In the genomic region with DNA sequence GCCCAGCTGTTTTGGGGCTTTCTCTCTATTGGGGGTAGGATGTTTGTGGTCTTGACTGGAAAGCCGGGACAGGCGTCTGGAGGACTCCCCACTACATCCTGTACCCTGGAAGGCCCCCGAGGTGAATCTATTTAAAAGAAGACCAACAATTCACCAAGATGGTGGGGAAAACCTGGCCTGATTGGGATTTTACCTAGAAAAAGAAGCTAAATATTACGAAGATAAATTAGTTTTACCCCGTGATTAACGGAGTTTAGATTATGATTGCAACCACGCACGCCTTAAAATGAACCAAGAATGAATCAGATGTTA, we compare ENCODE assay signal across 9 cellular contexts. TPM values are rescaled to one million over a fixed set of nuclear protein-coding genes. Genes with fewer than 3 reads are reported as not detected.
DNase-seq lines count a peak whose midpoint lies in the region; ATAC-seq, FAIRE-seq and TF ChIP-seq lines count a peak whose summit lies in the region.
"Had no signal": no experiment of that assay in that cellular context is flagged by ENCODE, and none has a peak within 500 bp of the region (broad histone marks: within the 10 kb centered on the region; RNA-seq: fewer than 3 reads in every experiment).

No MANE protein-coding gene starts in this region.

- no peaks in the 10 kb centered on the region for H4K20me1 ChIP-seq in keratinocyte (ENCODE audit: control insufficient read depth, extremely low read depth, insufficient read depth, low read length)

- H3K9ac ChIP-seq in keratinocyte (ENCODE audit: control insufficient read depth, extremely low read depth, insufficient read depth, low read length): no peak overlapping the region

- H3K27ac Mint-ChIP-seq in activated CD4-positive, alpha-beta T cell treated with anti-CD3 and anti-CD28 coated beads for 36 hours: peak overlapping the region; percentile 82
- peak overlapping the region; percentile 69 for H3K27ac Mint-ChIP-seq in activated T-helper 1 cell treated with anti-CD3 and anti-CD28 coated beads, Interleukin-12 subunit alpha, Interleukin-12 subunit beta, Interleukin-2, Interleukin-4 antibody, amounts not matched to agents 30 ng/mL and 10 ng/mL and 1 ng/mL, durations not matched to agents 14 hours and 24 hours and 36 hours

- peaks cover 3% of the 10 kb centered on the region for H3K9me1 ChIP-seq in keratinocyte (ENCODE audit: control insufficient read depth, extremely low read depth, insufficient read depth, low read length)

- FAIRE-seq in keratinocyte (lab: Jason Lieb, UNC): no peak

- intact Hi-C loops in activated CD4-positive, alpha-beta T cell treated with anti-CD3 and anti-CD28 coated beads for 36 hours (cut with DNase I, micrococcal nuclease): loop anchor here (2.0 to 10.0 kb wide), 7 partner anchors 36 to 932 kb away; partner anchors contain the start of genes DOK4 (in 1 of the 2), HERPUD1 (in 1 of the 2), MT2A (in 1 of the 2) and USB1 (in 1 of the 2)
- intact Hi-C loops in activated T-helper 1 cell treated with anti-CD3 and anti-CD28 coated beads, Interleukin-12 subunit alpha, Interleukin-12 subunit beta, Interleukin-2, Interleukin-4 antibody, amounts not matched to agents 30 ng/mL and 10 ng/mL and 1 ng/mL, durations not matched to agents 14 hours and 24 hours and 36 hours (cut with micrococcal nuclease): loop anchor here (1.0 to 10.0 kb wide), 8 partner anchors 51 to 855 kb away; partner anchors contain the start of genes CFAP20, DOK4, HERPUD1 and MT1X

- H3K4me1 Mint-ChIP-seq in activated CD4-positive, alpha-beta T cell treated with anti-CD3 and anti-CD28 coated beads for 36 hours: peaks cover 60% of the 10 kb centered on the region
- H3K4me1 Mint-ChIP-seq in activated T-helper 1 cell treated with anti-CD3 and anti-CD28 coated beads, Interleukin-12 subunit alpha, Interleukin-12 subunit beta, Interleukin-2, Interleukin-4 antibody, amounts not matched to agents 30 ng/mL and 10 ng/mL and 1 ng/mL, durations not matched to agents 14 hours and 24 hours and 36 hours (ENCODE audit: low read depth): peaks cover 61% of the 10 kb centered on the region

- H3K9me3 ChIP-seq in keratinocyte (ENCODE audit: control insufficient read depth, low read depth, low read length): no peaks in the 10 kb centered on the region
- H3K9me3 ChIP-seq in suprapubic skin: no peaks in the 10 kb centered on the region

- 17% methylated on average over 8 of the region's 8 CpGs for WGBS in suprapubic skin

- no peak for TF ChIP-seq CTCF in keratinocyte (optimal IDR thresholded peaks at IDR 0.05 in 1 of 3, IDR thresholded peaks at IDR 0.05 in 1 of 3, conservative IDR thresholded peaks at IDR 0.05 in 1 of 3; ENCODE audit: extremely low read depth in 1 of 3, insufficient read depth in 2 of 3, low read length in 3 of 3)
- no peak for TF ChIP-seq CTCF in suprapubic skin (IDR thresholded peaks at IDR 0.05)

- no peak for DNase-seq in activated CD4-positive, alpha-beta T cell treated with anti-CD3 and anti-CD28 coated beads for 36 hours
- no peak for DNase-seq in activated CD4-positive, alpha-beta T cell treated with anti-CD3 and anti-CD28 coated beads for 1 hour
- DNase-seq in activated T-helper 1 cell treated with anti-CD3 and anti-CD28 coated beads, Interleukin-12 subunit alpha, Interleukin-12 subunit beta, Interleukin-2, Interleukin-4 antibody, amounts not matched to agents 30 ng/mL and 10 ng/mL and 1 ng/mL, durations not matched to agents 14 hours and 24 hours and 36 hours (ENCODE audit: low spot score): no peak
- DNase-seq in keratinocyte (ENCODE audit: low read depth, low spot score) (no peak), suprapubic skin (ENCODE audit: low spot score in 2 of 2) (no peak), GF-D8 (lab: John Stamatoyannopoulos, UW) (no peak), COLO829 (ENCODE audit: low spot score) (no peak)
- DNase-seq: ACHN had no signal

- peak; percentile 4 for ATAC-seq in activated CD4-positive, alpha-beta T cell treated with anti-CD3 and anti-CD28 coated beads for 36 hours
- no peak for ATAC-seq in GM18858 (IDR thresholded peaks at IDR 0.05; ENCODE audit: unreplicated experiment)

- TF ChIP-seq EP300 in suprapubic skin (IDR thresholded peaks at IDR 0.05): no peak

- H2AFZ ChIP-seq in keratinocyte (ENCODE audit: control insufficient read depth, low read length): no peak overlapping the region

- CTCF ChIA-PET in activated CD4-positive, alpha-beta T cell treated with anti-CD3 and anti-CD28 coated beads for 36 hours (lab: Charles Lee): interaction anchor here (0.8 to 1.8 kb wide), 10 partner anchors 9 to 425 kb away, joined by 3 to 14 read pairs (median 6); partner anchors contain the start of gene DOK4

- dilution Hi-C loops in keratinocyte (cut with MboI; ENCODE audit: extremely low pct_ligation_motif_present, low sequenced_read_pairs): no loop called here

- no peak overlapping the region for H3K27ac ChIP-seq in keratinocyte (ENCODE audit: control insufficient read depth, insufficient read depth, low read length)
- H3K27ac ChIP-seq in suprapubic skin: no peak overlapping the region

- peak overlapping the region; percentile 67 for H3K4me2 ChIP-seq in keratinocyte (ENCODE audit: control insufficient read depth, extremely low read depth, insufficient read depth, low read depth, low read length)

- H3K79me2 ChIP-seq in keratinocyte (ENCODE audit: control insufficient read depth, insufficient read depth, low read length): no peaks in the 10 kb centered on the region

- no peaks in the 10 kb centered on the region for H3K27me3 ChIP-seq in keratinocyte (ENCODE audit: control insufficient read depth, extremely low read depth, insufficient read depth, low read length)
- H3K27me3 ChIP-seq in suprapubic skin: no peaks in the 10 kb centered on the region

- no peaks in the 10 kb centered on the region for H3K36me3 ChIP-seq in keratinocyte (ENCODE audit: control insufficient read depth in 2 of 2, extremely low read depth in 1 of 2, insufficient read depth in 2 of 2, low read length in 2 of 2)
- H3K36me3 ChIP-seq in suprapubic skin: no peaks in the 10 kb centered on the region

- no peaks in the 10 kb centered on the region for H3K9me3 Mint-ChIP-seq in activated CD4-positive, alpha-beta T cell treated with anti-CD3 and anti-CD28 coated beads for 36 hours (ENCODE audit: low read depth)
- H3K9me3 Mint-ChIP-seq in activated T-helper 1 cell treated with anti-CD3 and anti-CD28 coated beads, Interleukin-12 subunit alpha, Interleukin-12 subunit beta, Interleukin-2, Interleukin-4 antibody, amounts not matched to agents 30 ng/mL and 10 ng/mL and 1 ng/mL, durations not matched to agents 14 hours and 24 hours and 36 hours: no peaks in the 10 kb centered on the region

- peaks cover 25% of the 10 kb centered on the region for H3K4me1 ChIP-seq in keratinocyte (ENCODE audit: control insufficient read depth, extremely low read depth, insufficient read depth, low read length)
- H3K4me1 ChIP-seq in suprapubic skin: peaks cover 66% of the 10 kb centered on the region

- POLR2A ChIA-PET in activated CD4-positive, alpha-beta T cell treated with anti-CD3 and anti-CD28 coated beads for 36 hours (lab: Charles Lee): interaction anchor here (0.7 to 1.6 kb wide), 4 partner anchors 64 to 495 kb away, joined by 3 to 5 read pairs (median 4); no protein-coding TSS in a partner anchor

- peak overlapping the region; percentile 76 for H3K4me3 Mint-ChIP-seq in activated CD4-positive, alpha-beta T cell treated with anti-CD3 and anti-CD28 coated beads for 36 hours
- peak overlapping the region; percentile 74 for H3K4me3 Mint-ChIP-seq in activated T-helper 1 cell treated with anti-CD3 and anti-CD28 coated beads, Interleukin-12 subunit alpha, Interleukin-12 subunit beta, Interleukin-2, Interleukin-4 antibody, amounts not matched to agents 30 ng/mL and 10 ng/mL and 1 ng/mL, durations not matched to agents 14 hours and 24 hours and 36 hours

- TF ChIP-seq POLR2A in suprapubic skin (IDR thresholded peaks at IDR 0.05): no peak

- H3K27me3 Mint-ChIP-seq in activated CD4-positive, alpha-beta T cell treated with anti-CD3 and anti-CD28 coated beads for 36 hours: no peaks in the 10 kb centered on the region
- no peaks in the 10 kb centered on the region for H3K27me3 Mint-ChIP-seq in activated T-helper 1 cell treated with anti-CD3 and anti-CD28 coated beads, Interleukin-12 subunit alpha, Interleukin-12 subunit beta, Interleukin-2, Interleukin-4 antibody, amounts not matched to agents 30 ng/mL and 10 ng/mL and 1 ng/mL, durations not matched to agents 14 hours and 24 hours and 36 hours (ENCODE audit: insufficient read depth)

- no peaks in the 10 kb centered on the region for H3K36me3 Mint-ChIP-seq in activated CD4-positive, alpha-beta T cell treated with anti-CD3 and anti-CD28 coated beads for 36 hours (ENCODE audit: low read depth)
- H3K36me3 Mint-ChIP-seq in activated T-helper 1 cell treated with anti-CD3 and anti-CD28 coated beads, Interleukin-12 subunit alpha, Interleukin-12 subunit beta, Interleukin-2, Interleukin-4 antibody, amounts not matched to agents 30 ng/mL and 10 ng/mL and 1 ng/mL, durations not matched to agents 14 hours and 24 hours and 36 hours (ENCODE audit: low read depth): no peaks in the 10 kb centered on the region

- H3K4me3 ChIP-seq in keratinocyte (ENCODE audit: control insufficient read depth in 2 of 3, extremely low read depth in 1 of 3, insufficient read depth in 2 of 3, low read depth in 1 of 3, low read length in 3 of 3) (peak overlapping the region in 2 of 3 experiments; percentile 62 to 77), suprapubic skin (peak overlapping the region; percentile 87)

RNA-seq across cellular contexts. Expression of gene CCDC102A, which starts 0.8 kb away (rescaled TPM):
- 1 to 10 TPM; 8.8 to 9.0 TPM for total RNA-seq in activated CD4-positive, alpha-beta T cell treated with anti-CD3 and anti-CD28 coated beads for 36 hours
- 5.7 and 7.3 TPM in 2 replicates for total RNA-seq in activated T-helper 1 cell treated with anti-CD3 and anti-CD28 coated beads, Interleukin-12 subunit alpha, Interleukin-12 subunit beta, Interleukin-2, Interleukin-4 antibody, amounts not matched to agents 30 ng/mL and 10 ng/mL and 1 ng/mL, durations not matched to agents 14 hours and 24 hours and 36 hours
- 2.2 to 3.8 TPM (median 3.3 TPM) in 3 replicates for polyA plus RNA-seq in keratinocyte
- 0.44 TPM for polyA plus RNA-seq in keratinocyte (2011; ENCODE audit: low read depth)
- 2.1 and 3.5 TPM in 2 replicates for polyA plus RNA-seq in keratinocyte (2011; cell fraction: cytosol; rRNA removed)
- 3.4 and 5.4 TPM in 2 replicates for polyA plus RNA-seq in keratinocyte (2011; cell fraction: nucleus; rRNA removed)
- 0.27 and 2.8 TPM in 2 replicates for polyA plus RNA-seq in keratinocyte (2012; ENCODE audit: low replicate concordance)
- polyA minus RNA-seq in keratinocyte: 1.2 to 2.2 TPM (median 1.3 TPM) in 3 replicates
- polyA minus RNA-seq in keratinocyte (2011; cell fraction: cytosol; rRNA and poly(A)+ RNA removed): 6.9 TPM
- 1.8 and 2.0 TPM in 2 replicates for polyA minus RNA-seq in keratinocyte (2011; cell fraction: nucleus; rRNA and poly(A)+ RNA removed)
- 10 to 100 TPM in 1 of 4 donors, 1 to 10 TPM in 3; 7.1 to 11.5 (median 8.5) TPM for total RNA-seq in suprapubic skin

RNA-seq across cellular contexts. Expression of gene ADGRG5, which starts 5.3 kb away (rescaled TPM):
- 1 to 10 TPM; 3.0 to 4.9 TPM for total RNA-seq in activated CD4-positive, alpha-beta T cell treated with anti-CD3 and anti-CD28 coated beads for 36 hours
- 5.8 and 7.4 TPM in 2 replicates for total RNA-seq in activated T-helper 1 cell treated with anti-CD3 and anti-CD28 coated beads, Interleukin-12 subunit alpha, Interleukin-12 subunit beta, Interleukin-2, Interleukin-4 antibody, amounts not matched to agents 30 ng/mL and 10 ng/mL and 1 ng/mL, durations not matched to agents 14 hours and 24 hours and 36 hours
- polyA plus RNA-seq in keratinocyte: 0.03 TPM in 1 of 3 replicates, not detected in the others
- not detected for polyA plus RNA-seq in keratinocyte (2011; ENCODE audit: low read depth)
- not detected in 2 replicates for polyA plus RNA-seq in keratinocyte (2011; cell fraction: cytosol; rRNA removed)
- polyA plus RNA-seq in keratinocyte (2011; cell fraction: nucleus; rRNA removed): not detected in 2 replicates
- 0.04 and 0.10 TPM in 2 replicates for polyA plus RNA-seq in keratinocyte (2012; ENCODE audit: low replicate concordance)
- polyA minus RNA-seq in keratinocyte: not detected in 3 replicates
- not detected for polyA minus RNA-seq in keratinocyte (2011; cell fraction: cytosol; rRNA and poly(A)+ RNA removed)
- polyA minus RNA-seq in keratinocyte (2011; cell fraction: nucleus; rRNA and poly(A)+ RNA removed): not detected in 2 replicates
- total RNA-seq in suprapubic skin: under 1 TPM in 3 of 4 donors, not detected in 1; 0.16 to 0.53 (median 0.16) TPM

RNA-seq across cellular contexts. Expression of gene DOK4, which starts 50.9 kb away (rescaled TPM):
- total RNA-seq in activated CD4-positive, alpha-beta T cell treated with anti-CD3 and anti-CD28 coated beads for 36 hours: 1 to 10 TPM; 5.7 to 6.7 TPM
- 4.4 and 4.9 TPM in 2 replicates for total RNA-seq in activated T-helper 1 cell treated with anti-CD3 and anti-CD28 coated beads, Interleukin-12 subunit alpha, Interleukin-12 subunit beta, Interleukin-2, Interleukin-4 antibody, amounts not matched to agents 30 ng/mL and 10 ng/mL and 1 ng/mL, durations not matched to agents 14 hours and 24 hours and 36 hours
- polyA plus RNA-seq in keratinocyte: 17.3 to 33.4 TPM (median 17.6 TPM) in 3 replicates
- 5.4 TPM for polyA plus RNA-seq in keratinocyte (2011; ENCODE audit: low read depth)
- 19.1 and 29.6 TPM in 2 replicates for polyA plus RNA-seq in keratinocyte (2011; cell fraction: cytosol; rRNA removed)
- polyA plus RNA-seq in keratinocyte (2011; cell fraction: nucleus; rRNA removed): 26.7 and 27.7 TPM in 2 replicates
- 16.6 and 20.0 TPM in 2 replicates for polyA plus RNA-seq in keratinocyte (2012; ENCODE audit: low replicate concordance)
- 19.7 to 38.7 TPM (median 35.3 TPM) in 3 replicates for polyA minus RNA-seq in keratinocyte
- polyA minus RNA-seq in keratinocyte (2011; cell fraction: cytosol; rRNA and poly(A)+ RNA removed): 30.3 TPM
- polyA minus RNA-seq in keratinocyte (2011; cell fraction: nucleus; rRNA and poly(A)+ RNA removed): 11.2 and 13.7 TPM in 2 replicates
- 10 to 100 TPM; 29.8 to 66.8 (median 51.3) TPM for total RNA-seq in suprapubic skin
